8 cellular contexts compared by ENCODE assay signal in the genomic region with DNA sequence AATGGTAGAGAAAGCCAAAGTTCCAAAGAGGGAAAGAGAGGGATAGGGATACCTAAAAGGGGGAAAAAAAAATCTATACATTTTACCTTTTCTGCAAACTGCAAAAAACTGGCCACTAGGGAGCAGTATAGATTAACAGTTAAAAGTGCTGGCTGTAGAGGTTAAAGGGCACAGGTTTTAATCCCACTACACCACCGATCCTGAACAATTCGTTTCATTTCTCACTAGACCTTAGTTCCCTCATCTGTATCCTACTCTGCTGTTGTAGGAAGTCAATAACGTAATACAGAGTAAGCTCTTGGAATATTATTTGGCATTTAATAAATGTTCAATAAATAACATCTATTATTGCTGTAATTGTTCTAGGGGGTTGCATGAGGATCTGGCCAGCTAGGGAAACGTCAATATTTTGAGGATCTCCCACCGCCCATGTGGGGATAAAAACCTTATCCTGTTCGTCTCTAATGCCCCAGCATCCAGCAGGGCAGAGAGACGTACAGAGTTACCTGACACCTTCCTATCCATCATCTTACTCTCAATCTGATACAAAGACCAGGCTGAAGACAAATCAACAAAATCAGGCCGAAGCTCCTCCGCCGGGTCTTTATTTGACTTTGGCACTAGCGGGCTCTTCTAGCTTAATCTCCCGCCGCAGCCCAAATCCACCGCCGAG. TPM values are rescaled to one million over a fixed set of nuclear protein-coding genes. Genes with fewer than 3 reads are reported as not detected.
DNase-seq lines count a peak whose midpoint lies in the region; ATAC-seq, FAIRE-seq and TF ChIP-seq lines count a peak whose summit lies in the region.

No MANE protein-coding gene starts in this region.

- peak overlapping the region; percentile 77 for H3K4me2 ChIP-seq in OCI-LY3 (ENCODE audit: low read length)
- peak overlapping the region; percentile 92 for H3K4me2 ChIP-seq in smooth muscle cell

- H3K9ac ChIP-seq in OCI-LY3 (ENCODE audit: low read length) (peak overlapping the region; percentile 93), smooth muscle cell (ENCODE audit: low read depth) (peak overlapping the region; percentile 95)

- peak; percentile 73 for TF ChIP-seq CTCF in OCI-LY3 (IDR thresholded peaks at IDR 0.05; ENCODE audit: low read depth, low read length)
- TF ChIP-seq CTCF in smooth muscle cell (IDR thresholded peaks at IDR 0.05; ENCODE audit: borderline replicate concordance, insufficient read depth, poor library complexity, severe bottlenecking), result peak; percentile 69

- H3K79me2 ChIP-seq in OCI-LY3 (ENCODE audit: low read length) (peaks cover 38% of the 10 kb centered on the region), smooth muscle cell (ENCODE audit: low read depth) (peaks cover 36% of the 10 kb centered on the region)

- WGBS in smooth muscle cell (ENCODE audit: low lambda C conversion rate), result 2% methylated on average over 15 of the region's 15 CpGs

- ATAC-seq in GM19467 (IDR thresholded peaks at IDR 0.05; ENCODE audit: unreplicated experiment) (peak; percentile 12), HG03025 (IDR thresholded peaks at IDR 0.05; ENCODE audit: low FRiP score, unreplicated experiment) (no peak)

- H3K27ac ChIP-seq in OCI-LY3 (ENCODE audit: low read length) (peak overlapping the region; percentile 65), smooth muscle cell (ENCODE audit: low read depth) (peak overlapping the region; percentile 93)

- H2AFZ ChIP-seq in OCI-LY3 (ENCODE audit: low read depth, low read length) (peak overlapping the region; percentile 80), smooth muscle cell (ENCODE audit: low read depth) (peak overlapping the region; percentile 85)

- no peaks in the 10 kb centered on the region for H3F3A ChIP-seq in smooth muscle cell (ENCODE audit: low read depth)

- DNase-seq in DMS79 (lab: John Stamatoyannopoulos, UW) (peak; percentile 34), HuH-7.5 (ENCODE audit: low spot score) (peak; percentile 34), smooth muscle cell (lab: John Stamatoyannopoulos, UW; ENCODE audit: unreplicated experiment) (no peak)
- DNase-seq in central memory CD4-positive, alpha-beta T cell, result peak; percentile 56

- H3K4me3 ChIP-seq in OCI-LY3 (ENCODE audit: low read length), result peak overlapping the region; percentile 89
- peak overlapping the region; percentile 70 for H3K4me3 ChIP-seq in smooth muscle cell

- H3K36me3 ChIP-seq in OCI-LY3 (replicated peaks; ENCODE audit: low read depth, low read length) (peaks cover 40% of the 10 kb centered on the region), smooth muscle cell (ENCODE audit: low read depth) (peaks cover 19% of the 10 kb centered on the region)

- no peaks in the 10 kb centered on the region for H3K9me3 ChIP-seq in OCI-LY3 (ENCODE audit: insufficient read depth, low read length)
- H3K9me3 ChIP-seq in smooth muscle cell (replicated peaks; ENCODE audit: low read depth), result no peaks in the 10 kb centered on the region

- H4K20me1 ChIP-seq in OCI-LY3 (ENCODE audit: insufficient read depth, low read length), result peaks cover 6% of the 10 kb centered on the region; the same call in 1 of the 2 replicates
- H4K20me1 ChIP-seq in smooth muscle cell (ENCODE audit: low read depth), result peaks cover 6% of the 10 kb centered on the region

- H3K4me1 ChIP-seq in OCI-LY3 (ENCODE audit: low read length) (peaks cover 12% of the 10 kb centered on the region), smooth muscle cell (ENCODE audit: low read depth) (peaks cover 10% of the 10 kb centered on the region)

- H3K27me3 ChIP-seq in OCI-LY3 (ENCODE audit: low read depth, low read length), result no peaks in the 10 kb centered on the region
- H3K27me3 ChIP-seq in smooth muscle cell (ENCODE audit: low read depth), result no peaks in the 10 kb centered on the region

- FAIRE-seq in islet of Langerhans (lab: Jason Lieb, UNC), result peak; percentile 64

RNA-seq across cellular contexts. Expression of gene CDC26, which starts 0.8 kb away (rescaled TPM):
- 44.8 and 49.3 TPM in 2 replicates for total RNA-seq in smooth muscle cell
- polyA plus RNA-seq in smooth muscle cell, result 59.8 and 61.8 TPM in 2 replicates

RNA-seq across cellular contexts. Expression of gene PRPF4, which starts 0.8 kb away (rescaled TPM):
- total RNA-seq in smooth muscle cell, result 18.5 and 22.9 TPM in 2 replicates
- 21.0 and 22.2 TPM in 2 replicates for polyA plus RNA-seq in smooth muscle cell

RNA-seq across cellular contexts. Expression of gene RNF183, which starts 28.6 kb away (rescaled TPM):
- total RNA-seq in smooth muscle cell, result 0.09 and 2.3 TPM in 2 replicates
- 0.66 TPM in 1 of 2 replicates, not detected in the other for polyA plus RNA-seq in smooth muscle cell

RNA-seq across cellular contexts. Expression of gene SLC31A1, which starts 53.3 kb away (rescaled TPM):
- 34.7 and 39.1 TPM in 2 replicates for total RNA-seq in smooth muscle cell
- 28.1 and 35.8 TPM in 2 replicates for polyA plus RNA-seq in smooth muscle cell

RNA-seq across cellular contexts. Expression of gene FKBP15, which starts 53.5 kb away (rescaled TPM):
- total RNA-seq in smooth muscle cell, result 22.6 and 27.9 TPM in 2 replicates
- polyA plus RNA-seq in smooth muscle cell, result 12.3 and 13.0 TPM in 2 replicates
